ENCODE assay signal across 8 cellular contexts in genomic region chr21:42117229-42118048, GRCh38. TPM values are rescaled to one million over a fixed set of nuclear protein-coding genes. Genes with fewer than 3 reads are reported as not detected.
DNase-seq lines count a peak whose midpoint lies in the region; ATAC-seq and TF ChIP-seq lines count a peak whose summit lies in the region.

No MANE protein-coding gene starts in this region.

- no peaks in the 10 kb centered on the region for H3K36me3 Mint-ChIP-seq in activated naive CD4-positive, alpha-beta T cell treated with anti-CD3 and anti-CD28 coated beads, Interleukin-2, amount 50 U/mL, for 72 hours

- peak; percentile 83 for TF ChIP-seq CTCF in AG04449 (IDR thresholded peaks at IDR 0.05; ENCODE audit: insufficient read depth, low read length, missing control alignments)

- DNase-seq in AG04449 (ENCODE audit: low read depth, low spot score) (no peak), NAMALWA (ENCODE audit: low spot score) (peak; percentile 84), SKM-1 (lab: John Stamatoyannopoulos, UW; ENCODE audit: unreplicated experiment) (peak; percentile 28), Right ventricle myocardium superior (peak; percentile 76), aorta (peak; percentile 80 to 92)
- DNase-seq in activated naive CD4-positive, alpha-beta T cell treated with anti-CD3 and anti-CD28 coated beads, Interleukin-2, amount 50 U/mL, for 72 hours (ENCODE audit: low spot score in 2 of 2), result peak in 1 of 2 donors; percentile 83

- intact Hi-C loops in Right ventricle myocardium superior (cut with DNase I) (loop anchor here (2.0 to 10.0 kb wide), 2 partner anchors 301 to 503 kb away; no protein-coding TSS in a partner anchor), aorta (cut with DNase I) (loop anchor here (1.0 to 10.0 kb wide), 4 partner anchors 107 to 505 kb away; partner anchors contain the start of genes PRDM15 (in 1 of the 2) and ZBTB21 (in 1 of the 2))

- H3K27me3 ChIP-seq in rectal smooth muscle tissue (ENCODE audit: control insufficient read depth, insufficient read depth, low read length) (peaks cover 5% of the 10 kb centered on the region), aorta (ENCODE audit: control insufficient read depth in 1 of 2, insufficient read depth in 2 of 2, low read length in 1 of 2) (no peaks in the 10 kb centered on the region)

- WGBS in aorta, 2 donors, result 31 to 34% methylated on average over 18 of the region's 18 CpGs

- CTCF ChIA-PET in AG04449 (lab: Yijun Ruan, JAX), result interaction anchor here (0.8 to 7.7 kb wide), 58 partner anchors 10 to 834 kb away, joined by 3 to 55 read pairs (median 6); partner anchors contain the start of gene PRDM15

- no peaks in the 10 kb centered on the region for H3K9me3 ChIP-seq in aorta (ENCODE audit: control insufficient read depth, low read length)

- H3K36me3 ChIP-seq in rectal smooth muscle tissue (ENCODE audit: control insufficient read depth, insufficient read depth, low read length), result no peaks in the 10 kb centered on the region
- no peaks in the 10 kb centered on the region for H3K36me3 ChIP-seq in aorta (ENCODE audit: control insufficient read depth in 1 of 2, insufficient read depth in 2 of 2, low read length in 1 of 2)

- ATAC-seq in GM18511 (IDR thresholded peaks at IDR 0.05; ENCODE audit: unreplicated experiment) (peak; percentile 42), Right ventricle myocardium superior (ENCODE audit: poor library complexity) (peak; percentile 91), aorta (ENCODE audit: low FRiP score) (peak; percentile 87)
- ATAC-seq in activated naive CD4-positive, alpha-beta T cell treated with anti-CD3 and anti-CD28 coated beads, Interleukin-2, amount 50 U/mL, for 72 hours, result peak; percentile 80 to 84

- peaks cover 2% of the 10 kb centered on the region for H3K4me1 ChIP-seq in rectal smooth muscle tissue (ENCODE audit: control insufficient read depth, insufficient read depth, low read length)
- H3K4me1 ChIP-seq in aorta (ENCODE audit: control insufficient read depth in 1 of 2, insufficient read depth in 2 of 2, low read length in 2 of 2), result no peaks in the 10 kb centered on the region

- H3K27ac Mint-ChIP-seq in activated naive CD4-positive, alpha-beta T cell treated with anti-CD3 and anti-CD28 coated beads, Interleukin-2, amount 50 U/mL, for 72 hours, result no peak overlapping the region

- no peak overlapping the region for H3K27ac ChIP-seq in rectal smooth muscle tissue (ENCODE audit: low read depth, low read length)
- H3K27ac ChIP-seq in aorta (ENCODE audit: low read depth in 1 of 2, low read length in 2 of 2), result no peak overlapping the region

- no peaks in the 10 kb centered on the region for H3K9me3 Mint-ChIP-seq in activated naive CD4-positive, alpha-beta T cell treated with anti-CD3 and anti-CD28 coated beads, Interleukin-2, amount 50 U/mL, for 72 hours

- POLR2A ChIA-PET in AG04449 (lab: Yijun Ruan, JAX), result interaction anchor here (0.7 kb wide), 1 partner anchor 69 kb away, joined by 3 read pairs; no protein-coding TSS in a partner anchor

- H3K4me3 ChIP-seq in AG04449 (ENCODE audit: low read depth, low read length) (peak overlapping the region; percentile 32; the same call in 1 of the 2 replicates), rectal smooth muscle tissue (ENCODE audit: low read length) (peak overlapping the region; percentile 38), aorta (ENCODE audit: low read length in 2 of 2) (no peak overlapping the region)

- H3K9ac ChIP-seq in rectal smooth muscle tissue (ENCODE audit: low read length), result no peak overlapping the region

RNA-seq across cellular contexts. Expression of gene UMODL1, which starts 46.3 kb away (rescaled TPM):
- total RNA-seq in activated naive CD4-positive, alpha-beta T cell treated with anti-CD3 and anti-CD28 coated beads, Interleukin-2, amount 50 U/mL, for 72 hours, result under 1 TPM; 0.09 to 0.18 TPM
- total RNA-seq in Right ventricle myocardium superior, result 0.05 TPM
- under 1 TPM in 1 of 2 donors, not detected in 1; 0.45 TPM for total RNA-seq in aorta
- not detected for polyA plus RNA-seq in aorta

Comparison
In these comparisons a context has a peak if more than half of its experiments do, and no peak if none do; other contexts are left out.
1. H3K4me3 ChIP-seq: peak in AG04449 (single experiment) and rectal smooth muscle tissue (single experiment); none in aorta (0 of 2).
2. Peak in every context shown above with its lines, with median percentiles within 50 percentile points of each other: ATAC-seq.